22 cellular contexts compared by ENCODE assay signal in genomic region chr17:17847726-17848125, GRCh38. TPM values are rescaled to one million over a fixed set of nuclear protein-coding genes. Genes with fewer than 3 reads are reported as not detected.
DNase-seq lines count a peak whose midpoint lies in the region; ATAC-seq, FAIRE-seq and TF ChIP-seq lines count a peak whose summit lies in the region.
"Had no signal": no experiment of that assay in that cellular context is flagged by ENCODE, and none has a peak within 500 bp of the region (broad histone marks: within the 10 kb centered on the region; RNA-seq: fewer than 3 reads in every experiment).

No MANE protein-coding gene starts in this region.

- H3K23me2 ChIP-seq in H1 (ENCODE audit: low read depth, low read length), result no peaks in the 10 kb centered on the region

- peaks cover 4% of the 10 kb centered on the region for H3K36me3 Mint-ChIP-seq in T-helper 1 cell treated with Interleukin-12 subunit alpha and Interleukin-12 subunit beta and Interleukin-4 antibody, amounts not matched to agents 30 μg/mL and 1 μg/mL, for 36 hours (ENCODE audit: low read depth)
- H3K36me3 Mint-ChIP-seq in T-cell, result peaks cover 5% of the 10 kb centered on the region

- H4K5ac ChIP-seq in H1 (ENCODE audit: insufficient read length, low read depth, low read length), result no peak overlapping the region

- H3K9me3 Mint-ChIP-seq in T-helper 1 cell treated with Interleukin-12 subunit alpha and Interleukin-12 subunit beta and Interleukin-4 antibody, amounts not matched to agents 30 μg/mL and 1 μg/mL, for 36 hours, result no peaks in the 10 kb centered on the region
- no peaks in the 10 kb centered on the region for H3K9me3 Mint-ChIP-seq in T-cell
- H3K9me3 Mint-ChIP-seq in stimulated activated naive CD8-positive, alpha-beta T cell treated with anti-CD3 and anti-CD28 coated beads, Interleukin-15, amount 100 ng/mL, for 72 hours, result no peaks in the 10 kb centered on the region
- H3K9me3 Mint-ChIP-seq: activated T-cell treated with anti-CD3 and anti-CD28 coated beads, Interleukin-2, amount 50 U/mL, for 72 hours; GM23338 had no signal

- peak overlapping the region; percentile 24; the same call in 1 of the 2 replicates for H2BK5ac ChIP-seq in H1 (ENCODE audit: low read depth, low read length)

- no peak overlapping the region for H3K56ac ChIP-seq in H1 (replicated peaks; ENCODE audit: insufficient read length, low read depth, low read length)

- H3K4ac ChIP-seq in H1 (replicated peaks; ENCODE audit: insufficient read length, low read depth, low read length), result peak overlapping the region; percentile 64

- no peak for TF ChIP-seq POLR2A in H1 (IDR thresholded peaks at IDR 0.05; ENCODE audit: control extremely low read depth in 1 of 2, low read depth in 2 of 2, low read length in 2 of 2)

- TF ChIP-seq EP300 in H1 (IDR thresholded peaks at IDR 0.05; ENCODE audit: borderline replicate concordance in 1 of 2, low read depth in 2 of 2, low read length in 2 of 2), result no peak

- H3K4me1 Mint-ChIP-seq in T-helper 1 cell treated with Interleukin-12 subunit alpha and Interleukin-12 subunit beta and Interleukin-4 antibody, amounts not matched to agents 30 μg/mL and 1 μg/mL, for 36 hours (ENCODE audit: low read depth), result peaks cover 48% of the 10 kb centered on the region
- peaks cover 60 to 63% (median 60%) of the 10 kb centered on the region in 3 donors for H3K4me1 Mint-ChIP-seq in T-cell
- peaks cover 69% of the 10 kb centered on the region for H3K4me1 Mint-ChIP-seq in stimulated activated naive CD8-positive, alpha-beta T cell treated with anti-CD3 and anti-CD28 coated beads, Interleukin-15, amount 100 ng/mL, for 72 hours

- H2BK20ac ChIP-seq in H1 (ENCODE audit: low read length), result no peak overlapping the region

- H3K79me1 ChIP-seq in H1 (ENCODE audit: low read depth, low read length), result no peaks in the 10 kb centered on the region

- CTCF ChIA-PET in T-cell (lab: Charles Lee) (no interaction called here), H1 (lab: Charles Lee; ENCODE audit: partially characterized antibody) (interaction anchor here (1.0 to 5.9 kb wide), 13 partner anchors 9 to 119 kb away, joined by 3 to 44 read pairs (median 4); no protein-coding TSS in a partner anchor)

- H2BK12ac ChIP-seq in H1 (ENCODE audit: low read depth, low read length), result peak overlapping the region; percentile 84; the same call in 1 of the 2 replicates

- H3K4me1 ChIP-seq in H1 (replicated peaks in 1 of 4; ENCODE audit: control insufficient read depth in 3 of 4, insufficient read depth in 4 of 4, low read length in 3 of 4), result peaks cover 0 to 33% (median 21%) of the 10 kb centered on the region in 4 experiments; a peak in 6 of 7 replicates

- peak overlapping the region; percentile 46 for H4K91ac ChIP-seq in H1 (replicated peaks; ENCODE audit: insufficient read length, low read length)

- no peak overlapping the region for H3K27ac ChIP-seq in H1 (ENCODE audit: low read depth, low read length)
- H3K27ac ChIP-seq: 22Rv1 had no signal

- no peak overlapping the region for H3K23ac ChIP-seq in H1 (ENCODE audit: insufficient read length)

- TF ChIP-seq RAD21 in H1 (IDR thresholded peaks at IDR 0.05 in 1 of 2, conservative IDR thresholded peaks at IDR 0.05 in 1 of 2; ENCODE audit: low read depth in 2 of 2, low read length in 2 of 2), result no peak

- H3K27me3 Mint-ChIP-seq in T-helper 1 cell treated with Interleukin-12 subunit alpha and Interleukin-12 subunit beta and Interleukin-4 antibody, amounts not matched to agents 30 μg/mL and 1 μg/mL, for 36 hours (ENCODE audit: low read depth), result no peaks in the 10 kb centered on the region
- no peaks in the 10 kb centered on the region for H3K27me3 Mint-ChIP-seq in T-cell
- H3K27me3 Mint-ChIP-seq in stimulated activated naive CD8-positive, alpha-beta T cell treated with anti-CD3 and anti-CD28 coated beads, Interleukin-15, amount 100 ng/mL, for 72 hours, result no peaks in the 10 kb centered on the region

- no peak for TF ChIP-seq CTCF in H1 (IDR thresholded peaks at IDR 0.05; ENCODE audit: control extremely low read depth in 1 of 3, insufficient read depth in 1 of 3, low read depth in 1 of 3, low read length in 3 of 3)

- DNase-seq in T-helper 1 cell, result no peak
- DNase-seq in T-cell, result no peak
- DNase-seq in H1 (ENCODE audit: low read depth in 1 of 2, low spot score in 2 of 2), result no peak
- no peak for DNase-seq in stimulated activated naive CD8-positive, alpha-beta T cell treated with anti-CD3 and anti-CD28 coated beads, Interleukin-15, amount 100 ng/mL, for 72 hours
- DNase-seq in stimulated activated CD4-positive, alpha-beta T cell treated with anti-CD3 and anti-CD28 coated beads, Interleukin-4, amount 100 ng/mL, for 1 hour, result no peak
- DNase-seq: activated CD8-positive, alpha-beta memory T cell treated with anti-CD3 and anti-CD28 coated beads for 24 hours; activated T-cell treated with anti-CD3 and anti-CD28 coated beads, Interleukin-2, amount 50 U/mL, for 72 hours; AML-193; caudate nucleus; effector CD4-positive, alpha-beta T cell; esophagus squamous epithelium; Karpas-422; left colon; NCI-H1048; NCI-H2081 treated with DMSO at 0.1 percent for 48 hours; NCI-H524; transverse colon had no signal

- H3K4me3 ChIP-seq in H1 (ENCODE audit: extremely low read depth in 1 of 4, insufficient read depth in 2 of 4, low read depth in 3 of 4, low read length in 4 of 4), result no peak overlapping the region
- H3K4me3 ChIP-seq: esophagus squamous epithelium, GM23338, transverse colon had no signal

- peak overlapping the region; percentile 72 for H3K27ac Mint-ChIP-seq in T-helper 1 cell treated with Interleukin-12 subunit alpha and Interleukin-12 subunit beta and Interleukin-4 antibody, amounts not matched to agents 30 μg/mL and 1 μg/mL, for 36 hours
- H3K27ac Mint-ChIP-seq in T-cell, result peak overlapping the region; percentile 97
- peak overlapping the region; percentile 25 to 95 for H3K27ac Mint-ChIP-seq in stimulated activated naive CD8-positive, alpha-beta T cell treated with anti-CD3 and anti-CD28 coated beads, Interleukin-15, amount 100 ng/mL, for 72 hours
- H3K27ac Mint-ChIP-seq: activated T-cell treated with anti-CD3 and anti-CD28 coated beads, Interleukin-2, amount 50 U/mL, for 72 hours; GM23338 had no signal

- ATAC-seq in T-cell (replicated peaks in 1 of 4) (no peak), GM18498 (IDR thresholded peaks at IDR 0.05; ENCODE audit: unreplicated experiment) (no peak), esophagus mucosa (no peak)
- ATAC-seq in stimulated activated naive CD8-positive, alpha-beta T cell treated with anti-CD3 and anti-CD28 coated beads, Interleukin-15, amount 100 ng/mL, for 72 hours, result no peak
- ATAC-seq: activated T-cell treated with anti-CD3 and anti-CD28 coated beads, Interleukin-2, amount 50 U/mL, for 72 hours; GM23338 had no signal

- peaks cover 0 to 1% of the 10 kb centered on the region in 2 experiments for H4K20me1 ChIP-seq in H1 (replicated peaks in 1 of 2; ENCODE audit: control insufficient read depth in 1 of 2, insufficient read depth in 2 of 2, low read length in 2 of 2)

- no peak overlapping the region for H2AFZ ChIP-seq in H1 (ENCODE audit: low read length)
- H2AFZ ChIP-seq: GM23338 had no signal

- no peak for FAIRE-seq in H1 (lab: Jason Lieb, UNC)

- no peaks in the 10 kb centered on the region for H3K9me3 ChIP-seq in H1 (ENCODE audit: insufficient read depth in 2 of 2, low read depth in 1 of 2, low read length in 1 of 2)
- H3K9me3 ChIP-seq: esophagus squamous epithelium, transverse colon had no signal

- no peak overlapping the region for H3K14ac ChIP-seq in H1 (ENCODE audit: insufficient read length)

- H3K36me3 ChIP-seq in H1 (ENCODE audit: control insufficient read depth in 2 of 4, insufficient read depth in 4 of 4, low read length in 3 of 4), result no peaks in the 10 kb centered on the region
- H3K36me3 ChIP-seq: transverse colon had no signal

- no peak overlapping the region for H3K4me2 ChIP-seq in H1 (ENCODE audit: insufficient read depth in 1 of 2, low read depth in 2 of 2, low read length in 2 of 2)
- H3K4me2 ChIP-seq: GM23338 had no signal

- WGBS in H1 (ENCODE audit: extremely low coverage in 1 of 2, insufficient coverage in 1 of 2, insufficient read length in 1 of 2, insufficient replicate concordance in 2 of 2, low coverage in 1 of 2, low lambda C conversion rate in 2 of 2, missing lambda C conversion rate in 1 of 2), 2 experiments, result 83% methylated on average over 4 of the region's 5 CpGs; no CpG with 5 or more reads in 1 of the 2 experiments

- no peak overlapping the region for H2BK120ac ChIP-seq in H1 (replicated peaks; ENCODE audit: low read depth, low read length)

- H4K8ac ChIP-seq in H1 (ENCODE audit: extremely low read depth, insufficient read depth, low read length), result no peak overlapping the region; the same call in 1 of the 2 replicates

- peak overlapping the region; percentile 60; the same call in 1 of the 2 replicates for H3K18ac ChIP-seq in H1 (ENCODE audit: extremely low read depth, low read length)

- no peaks in the 10 kb centered on the region; a peak in 1 of 7 replicates for H3K27me3 ChIP-seq in H1 (replicated peaks in 1 of 4; ENCODE audit: control insufficient read depth in 3 of 4, extremely low read depth in 1 of 4, insufficient read depth in 3 of 4, low read length in 3 of 4)
- H3K27me3 ChIP-seq: esophagus squamous epithelium, transverse colon had no signal

- H2AK5ac ChIP-seq in H1 (ENCODE audit: low read depth, low read length), result no peak overlapping the region

- H3K4me3 Mint-ChIP-seq in T-helper 1 cell treated with Interleukin-12 subunit alpha and Interleukin-12 subunit beta and Interleukin-4 antibody, amounts not matched to agents 30 μg/mL and 1 μg/mL, for 36 hours, result no peak overlapping the region
- H3K4me3 Mint-ChIP-seq in T-cell, result peak overlapping the region in 1 of 3 donors; percentile 76
- peak overlapping the region; percentile 6 to 89 for H3K4me3 Mint-ChIP-seq in stimulated activated naive CD8-positive, alpha-beta T cell treated with anti-CD3 and anti-CD28 coated beads, Interleukin-15, amount 100 ng/mL, for 72 hours
- H3K4me3 Mint-ChIP-seq: GM23338 had no signal

- peak overlapping the region; percentile 89; the same call in 1 of the 2 replicates for H2BK15ac ChIP-seq in H1 (ENCODE audit: low read length)

- H3K79me2 ChIP-seq in H1 (ENCODE audit: control insufficient read depth in 1 of 2, insufficient read depth in 2 of 2, low read length in 2 of 2), result no peaks in the 10 kb centered on the region

- POLR2A ChIA-PET in T-cell (lab: Charles Lee), result interaction anchor here (0.7 to 3.2 kb wide), 3 partner anchors 11 kb away, joined by 4 to 25 read pairs (median 6); partner anchors contain the start of gene SREBF1 (in 2 of the 2)
- POLR2A ChIA-PET in H1 (lab: Charles Lee; ENCODE audit: partially characterized antibody), result interaction anchor here (1.0 to 7.6 kb wide), 4 partner anchors 10 to 36 kb away, joined by 3 to 63 read pairs (median 24); partner anchors contain the start of gene SREBF1

- H3K9ac ChIP-seq in H1 (replicated peaks in 1 of 4; ENCODE audit: extremely low read depth in 1 of 4, low read depth in 3 of 4, low read length in 3 of 4), result no peak overlapping the region

RNA-seq across cellular contexts. Expression of gene SREBF1, which starts 10.9 kb away (rescaled TPM):
- total RNA-seq in T-cell, result 100 to 1,000 TPM in 2 of 5 donors, 10 to 100 TPM in 3; 24.6 to 279 (median 38.9) TPM
- 69.9 and 70.8 TPM in 2 replicates for total RNA-seq in H1 (2021; fragmentation: NEBNext Ultra II Directional; extraction: Animal tissue kit (Norgen Biotek cat#: 25700))
- 28.6 and 64.6 TPM in 2 replicates for polyA plus RNA-seq in H1 (2011; rRNA removed)
- polyA plus RNA-seq in H1 (2011; cell fraction: cytosol; rRNA removed), result 34.1 TPM
- polyA plus RNA-seq in H1 (2011; cell fraction: nucleus; rRNA removed), result 270 TPM
- 45.2 to 64.7 TPM (median 53.7 TPM) in 4 replicates for polyA plus RNA-seq in H1 (2012, experiment 1 of 2)
- polyA plus RNA-seq in H1 (2012, experiment 2 of 2), result 36.4 TPM
- polyA plus RNA-seq in H1 (2013, experiment 1 of 2), result 88.4 TPM
- 76.5 TPM for polyA plus RNA-seq in H1 (2013, experiment 2 of 2)
- 21.0 and 35.5 TPM in 2 replicates for polyA minus RNA-seq in H1 (2011; rRNA and poly(A)+ RNA removed)
- polyA minus RNA-seq in H1 (2011; cell fraction: cytosol; rRNA and poly(A)+ RNA removed), result 60.1 TPM
- polyA minus RNA-seq in H1 (2011; cell fraction: nucleus; rRNA and poly(A)+ RNA removed), result 90.1 TPM
- total RNA-seq in esophagus mucosa, result 142 TPM
